ENCODE assay signal across 1 cellular context in genomic region chr3:48157950-48158376, GRCh38.
TF ChIP-seq lines count a peak whose summit lies in the region.

No MANE protein-coding gene starts in this region.

TF ChIP-seq in GM12878, 131 proteins besides CTCF, POLR2A, EP300 and RAD21 (continued from another document):
- TF ChIP-seq, protein P1, sequence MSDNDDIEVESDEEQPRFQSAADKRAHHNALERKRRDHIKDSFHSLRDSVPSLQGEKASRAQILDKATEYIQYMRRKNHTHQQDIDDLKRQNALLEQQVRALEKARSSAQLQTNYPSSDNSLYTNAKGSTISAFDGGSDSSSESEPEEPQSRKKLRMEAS (IDR thresholded peaks at IDR 0.05; ENCODE audit: low read depth, low read length), result no peak
- no peak for TF ChIP-seq RUNX3 (IDR thresholded peaks at IDR 0.05; ENCODE audit: low read length)
- TF ChIP-seq YY1 (IDR thresholded peaks at IDR 0.05; ENCODE audit: low read depth, low read length), result 0 out of 2 replicates have a peak, but pooled peaks have one; percentile 18
- no peak for TF ChIP-seq E4F1 (IDR thresholded peaks at IDR 0.05; ENCODE audit: borderline replicate concordance, partially characterized antibody)
- no peak for TF ChIP-seq CHD4 (IDR thresholded peaks at IDR 0.05)
TF ChIP-seq in GM12878: peak in this region for 2.
